1 cellular context compared by ENCODE assay signal in genomic region chr2:233091595-233092375, GRCh38.
TF ChIP-seq lines count a peak whose summit lies in the region.

No MANE protein-coding gene starts in this region.

TF ChIP-seq in GM12878, 131 proteins besides CTCF, POLR2A, EP300 and RAD21:
- no peak for TF ChIP-seq KLF5 (IDR thresholded peaks at IDR 0.05; ENCODE audit: partially characterized antibody)
- no peak for TF ChIP-seq CEBPZ (IDR thresholded peaks at IDR 0.05; ENCODE audit: low read depth, low read length)
- TF ChIP-seq TBL1XR1 (IDR thresholded peaks at IDR 0.05; ENCODE audit: low read depth, low read length), result no peak
